1 cellular context compared by ENCODE assay signal in the genomic region with DNA sequence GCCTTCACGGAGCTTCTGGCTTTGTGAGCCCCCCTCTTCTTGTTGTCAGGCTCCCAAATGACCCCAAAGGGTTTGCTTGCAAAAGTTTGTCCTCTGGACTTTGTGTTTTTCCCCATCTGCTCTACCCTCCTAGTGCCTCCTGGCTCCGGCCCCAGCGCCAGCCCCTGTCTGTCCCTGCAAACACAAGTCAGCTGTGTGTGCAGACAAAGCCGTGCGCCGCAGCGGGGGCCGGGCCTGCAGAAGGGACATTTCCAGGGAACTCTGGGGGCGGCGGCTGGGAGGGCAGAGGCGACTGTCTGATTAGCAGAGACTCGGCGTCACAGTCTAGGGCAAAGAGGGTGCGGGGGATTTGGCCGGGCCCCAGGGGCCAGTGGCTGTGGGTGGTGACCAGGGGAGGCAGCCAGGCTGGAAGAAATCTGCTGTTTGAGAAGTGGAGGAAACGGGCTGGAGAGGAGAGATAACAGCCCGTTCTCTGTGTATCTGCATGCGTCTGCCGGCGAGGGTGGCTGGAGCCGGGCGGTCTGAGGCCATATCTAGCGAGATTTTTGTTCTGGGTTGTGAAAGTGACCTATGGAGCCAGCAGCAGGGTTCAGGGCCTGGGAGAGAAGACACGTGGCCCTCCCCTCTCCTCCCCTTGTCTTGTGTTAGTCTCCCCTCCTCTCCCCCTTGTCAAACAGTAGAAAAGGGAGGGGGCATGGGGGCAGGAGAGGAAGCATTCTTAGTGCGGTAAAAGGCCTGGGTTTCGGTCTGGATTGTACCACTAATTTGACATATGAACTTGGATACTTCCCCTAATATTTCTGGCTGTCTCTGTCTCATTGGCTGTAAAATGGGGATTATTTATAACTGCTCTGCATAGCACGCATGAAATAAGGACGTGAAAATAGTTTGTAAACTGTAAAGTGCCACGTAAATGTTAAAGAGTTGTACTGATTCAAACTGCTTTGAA.
A peak's percentile ranks its signal among the peaks of the same experiment; 100 is the strongest.
TF ChIP-seq lines count a peak whose summit lies in the region.

No MANE protein-coding gene starts in this region.

TF ChIP-seq in HepG2, 621 proteins besides CTCF, POLR2A, EP300 and RAD21 (continued from another document and continues in another):
- TF ChIP-seq ZBTB37 (CRISPR knock-in tag; IDR thresholded peaks at IDR 0.05) (no peak), TMF1 (CRISPR knock-in tag; IDR thresholded peaks at IDR 0.05; ENCODE audit: low read depth) (no peak), ZNF788 (CRISPR knock-in tag; IDR thresholded peaks at IDR 0.05; ENCODE audit: borderline replicate concordance) (no peak; the same call in 1 of the 2 replicates), PHF5A (CRISPR knock-in tag; IDR thresholded peaks at IDR 0.05; ENCODE audit: low read depth, unreplicated experiment) (no peak), ZBTB7B (CRISPR knock-in tag; IDR thresholded peaks at IDR 0.05) (peak; percentile 97), ZNF782 (CRISPR knock-in tag; IDR thresholded peaks at IDR 0.05; ENCODE audit: borderline replicate concordance) (0 out of 2 replicates have a peak, but pooled peaks have one; percentile 51), MEIS2 (CRISPR knock-in tag; IDR thresholded peaks at IDR 0.05) (0 out of 2 replicates have a peak, but pooled peaks have one; percentile 26), ZNF441 (CRISPR knock-in tag; IDR thresholded peaks at IDR 0.05; ENCODE audit: borderline replicate concordance) (peak; percentile 65; the same call in 1 of the 2 replicates), RFX3 (CRISPR knock-in tag; IDR thresholded peaks at IDR 0.05) (no peak), MATR3 (CRISPR knock-in tag; IDR thresholded peaks at IDR 0.05) (no peak), PAX8 (CRISPR knock-in tag; IDR thresholded peaks at IDR 0.05; ENCODE audit: borderline replicate concordance) (no peak; the same call in 1 of the 2 replicates), ATF1 (CRISPR knock-in tag; IDR thresholded peaks at IDR 0.05) (0 out of 2 replicates have a peak, but pooled peaks have one; percentile 21), AKNA (CRISPR knock-in tag; IDR thresholded peaks at IDR 0.05; ENCODE audit: borderline replicate concordance) (no peak), REPIN1 (CRISPR knock-in tag; IDR thresholded peaks at IDR 0.05; ENCODE audit: borderline replicate concordance, low read depth) (peak; percentile 27; the same call in 1 of the 2 replicates), ZNF878 (CRISPR knock-in tag; IDR thresholded peaks at IDR 0.05) (0 out of 2 replicates have a peak, but pooled peaks have one; percentile 79), ZBTB46 (CRISPR knock-in tag; IDR thresholded peaks at IDR 0.05; ENCODE audit: borderline replicate concordance) (0 out of 2 replicates have a peak, but pooled peaks have one; percentile 44), STAT6 (CRISPR knock-in tag; IDR thresholded peaks at IDR 0.05; ENCODE audit: borderline replicate concordance) (peak; percentile 47; the same call in 1 of the 2 replicates), ZFY (CRISPR knock-in tag; IDR thresholded peaks at IDR 0.05) (peak; percentile 48), ZNF749 (CRISPR knock-in tag; IDR thresholded peaks at IDR 0.05; ENCODE audit: borderline replicate concordance) (no peak), MXI1 (IDR thresholded peaks at IDR 0.05; ENCODE audit: borderline replicate concordance, low read depth, low read length) (peak; percentile 63; the same call in 1 of the 3 replicates), HMG20B (CRISPR knock-in tag; conservative IDR thresholded peaks at IDR 0.05) (0 out of 2 replicates have a peak, but pooled peaks have one; percentile 8), ZFAT (CRISPR knock-in tag; conservative IDR thresholded peaks at IDR 0.05) (no peak), CBX2 (IDR thresholded peaks at IDR 0.05; ENCODE audit: low read depth, low read length) (no peak), CBX2 (CRISPR knock-in tag; IDR thresholded peaks at IDR 0.05; ENCODE audit: low read depth) (0 out of 2 replicates have a peak, but pooled peaks have one; percentile 44), POLR2AphosphoS5 (IDR thresholded peaks at IDR 0.05; ENCODE audit: low read depth, low read length) (peak; percentile 20; the same call in 1 of the 2 replicates), ZSCAN20 (CRISPR knock-in tag; IDR thresholded peaks at IDR 0.05; ENCODE audit: borderline replicate concordance) (0 out of 2 replicates have a peak, but pooled peaks have one; percentile 43), ZNF710 (CRISPR knock-in tag; IDR thresholded peaks at IDR 0.05; ENCODE audit: borderline replicate concordance) (peak; percentile 32; the same call in 1 of the 2 replicates), ZNF501 (CRISPR knock-in tag; IDR thresholded peaks at IDR 0.05) (peak; percentile 69; the same call in 1 of the 2 replicates), RXRB (CRISPR knock-in tag; IDR thresholded peaks at IDR 0.05; ENCODE audit: borderline replicate concordance) (peak; percentile 16; the same call in 1 of the 2 replicates)
- TF ChIP-seq, protein P1, sequence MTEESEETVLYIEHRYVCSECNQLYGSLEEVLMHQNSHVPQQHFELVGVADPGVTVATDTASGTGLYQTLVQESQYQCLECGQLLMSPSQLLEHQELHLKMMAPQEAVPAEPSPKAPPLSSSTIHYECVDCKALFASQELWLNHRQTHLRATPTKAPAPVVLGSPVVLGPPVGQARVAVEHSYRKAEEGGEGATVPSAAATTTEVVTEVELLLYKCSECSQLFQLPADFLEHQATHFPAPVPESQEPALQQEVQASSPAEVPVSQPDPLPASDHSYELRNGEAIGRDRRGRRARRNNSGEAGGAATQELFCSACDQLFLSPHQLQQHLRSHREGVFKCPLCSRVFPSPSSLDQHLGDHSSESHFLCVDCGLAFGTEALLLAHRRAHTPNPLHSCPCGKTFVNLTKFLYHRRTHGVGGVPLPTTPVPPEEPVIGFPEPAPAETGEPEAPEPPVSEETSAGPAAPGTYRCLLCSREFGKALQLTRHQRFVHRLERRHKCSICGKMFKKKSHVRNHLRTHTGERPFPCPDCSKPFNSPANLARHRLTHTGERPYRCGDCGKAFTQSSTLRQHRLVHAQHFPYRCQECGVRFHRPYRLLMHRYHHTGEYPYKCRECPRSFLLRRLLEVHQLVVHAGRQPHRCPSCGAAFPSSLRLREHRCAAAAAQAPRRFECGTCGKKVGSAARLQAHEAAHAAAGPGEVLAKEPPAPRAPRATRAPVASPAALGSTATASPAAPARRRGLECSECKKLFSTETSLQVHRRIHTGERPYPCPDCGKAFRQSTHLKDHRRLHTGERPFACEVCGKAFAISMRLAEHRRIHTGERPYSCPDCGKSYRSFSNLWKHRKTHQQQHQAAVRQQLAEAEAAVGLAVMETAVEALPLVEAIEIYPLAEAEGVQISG (CRISPR knock-in tag; IDR thresholded peaks at IDR 0.05) = peak; percentile 53; the same call in 1 of the 2 replicates
- TF ChIP-seq, protein P2, sequence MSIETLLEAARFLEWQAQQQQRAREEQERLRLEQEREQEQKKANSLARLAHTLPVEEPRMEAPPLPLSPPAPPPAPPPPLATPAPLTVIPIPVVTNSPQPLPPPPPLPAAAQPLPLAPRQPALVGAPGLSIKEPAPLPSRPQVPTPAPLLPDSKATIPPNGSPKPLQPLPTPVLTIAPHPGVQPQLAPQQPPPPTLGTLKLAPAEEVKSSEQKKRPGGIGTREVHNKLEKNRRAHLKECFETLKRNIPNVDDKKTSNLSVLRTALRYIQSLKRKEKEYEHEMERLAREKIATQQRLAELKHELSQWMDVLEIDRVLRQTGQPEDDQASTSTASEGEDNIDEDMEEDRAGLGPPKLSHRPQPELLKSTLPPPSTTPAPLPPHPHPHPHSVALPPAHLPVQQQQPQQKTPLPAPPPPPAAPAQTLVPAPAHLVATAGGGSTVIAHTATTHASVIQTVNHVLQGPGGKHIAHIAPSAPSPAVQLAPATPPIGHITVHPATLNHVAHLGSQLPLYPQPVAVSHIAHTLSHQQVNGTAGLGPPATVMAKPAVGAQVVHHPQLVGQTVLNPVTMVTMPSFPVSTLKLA (IDR thresholded peaks at IDR 0.05) = peak; percentile 60; the same call in 1 of the 2 replicates
- TF ChIP-seq, protein P3, sequence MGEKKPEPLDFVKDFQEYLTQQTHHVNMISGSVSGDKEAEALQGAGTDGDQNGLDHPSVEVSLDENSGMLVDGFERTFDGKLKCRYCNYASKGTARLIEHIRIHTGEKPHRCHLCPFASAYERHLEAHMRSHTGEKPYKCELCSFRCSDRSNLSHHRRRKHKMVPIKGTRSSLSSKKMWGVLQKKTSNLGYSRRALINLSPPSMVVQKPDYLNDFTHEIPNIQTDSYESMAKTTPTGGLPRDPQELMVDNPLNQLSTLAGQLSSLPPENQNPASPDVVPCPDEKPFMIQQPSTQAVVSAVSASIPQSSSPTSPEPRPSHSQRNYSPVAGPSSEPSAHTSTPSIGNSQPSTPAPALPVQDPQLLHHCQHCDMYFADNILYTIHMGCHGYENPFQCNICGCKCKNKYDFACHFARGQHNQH (CRISPR knock-in tag; IDR thresholded peaks at IDR 0.05) = peak; percentile 46; the same call in 1 of the 2 replicates
